In genomic region chr16:88561485-88562369, GRCh38 we compare ENCODE assay signal across 1 cellular context.
TF ChIP-seq lines count a peak whose summit lies in the region.

No MANE protein-coding gene starts in this region.

TF ChIP-seq in K562, 482 proteins besides CTCF, POLR2A, EP300 and RAD21 (continued from another document and continues in another):
- TF ChIP-seq HINFP (tag; conservative IDR thresholded peaks at IDR 0.05; ENCODE audit: low read depth) (no peak), ZNF76 (CRISPR knock-in tag; IDR thresholded peaks at IDR 0.05; ENCODE audit: borderline replicate concordance) (no peak), HSF4 (CRISPR knock-in tag; IDR thresholded peaks at IDR 0.05; ENCODE audit: borderline replicate concordance) (no peak), ZNF140 (CRISPR knock-in tag; IDR thresholded peaks at IDR 0.05) (no peak), VEZF1 (CRISPR knock-in tag; IDR thresholded peaks at IDR 0.05) (peak; percentile 96), ZBTB7A (IDR thresholded peaks at IDR 0.05; ENCODE audit: borderline replicate concordance, control insufficient read depth, low read depth, low read length) (peak; percentile 84), ZNF444 (CRISPR knock-in tag; IDR thresholded peaks at IDR 0.05) (0 out of 2 replicates have a peak, but pooled peaks have one; percentile 49), HNRNPLL (IDR thresholded peaks at IDR 0.05; ENCODE audit: low read depth, low read length, poor library complexity, severe bottlenecking) (no peak), CXXC5 (CRISPR knock-in tag; IDR thresholded peaks at IDR 0.05) (no peak), ZC3H11A (IDR thresholded peaks at IDR 0.05; ENCODE audit: low read depth, low read length) (no peak), ADNP (tag; IDR thresholded peaks at IDR 0.05) (no peak), JUNB (CRISPR knock-in tag; conservative IDR thresholded peaks at IDR 0.05) (no peak), PHTF2 (CRISPR knock-in tag; IDR thresholded peaks at IDR 0.05) (no peak), PKNOX1 (IDR thresholded peaks at IDR 0.05) (0 out of 2 replicates have a peak, but pooled peaks have one; percentile 8), POLR3A (IDR thresholded peaks at IDR 0.05; ENCODE audit: borderline replicate concordance, extremely low read depth, insufficient read depth, insufficient read length) (no peak), ZNF764 (CRISPR knock-in tag; IDR thresholded peaks at IDR 0.05; ENCODE audit: low read depth) (no peak), STAT6 (CRISPR knock-in tag; IDR thresholded peaks at IDR 0.05) (no peak), FOXJ2 (tag; IDR thresholded peaks at IDR 0.05) (no peak), MAZ (CRISPR knock-in tag; conservative IDR thresholded peaks at IDR 0.05 in 1 of 2, IDR thresholded peaks at IDR 0.05 in 1 of 2) (peak; percentile 48 to 90; a peak in 2 of 4 replicates), MYC (IDR thresholded peaks at IDR 0.05; ENCODE audit: low read depth, low read length) (no peak), MYC (CRISPR knock-in tag; IDR thresholded peaks at IDR 0.05; ENCODE audit: borderline replicate concordance, low read depth) (no peak), KLF10 (CRISPR knock-in tag; IDR thresholded peaks at IDR 0.05) (0 out of 2 replicates have a peak, but pooled peaks have one; percentile 10), RNF2 (IDR thresholded peaks at IDR 0.05) (no peak), MAFF (IDR thresholded peaks at IDR 0.05; ENCODE audit: low read length) (no peak), STAG1 (CRISPR knock-in tag; IDR thresholded peaks at IDR 0.05; ENCODE audit: borderline replicate concordance) (peak; percentile 74; the same call in 1 of the 2 replicates), CREM (IDR thresholded peaks at IDR 0.05; ENCODE audit: low read depth) (0 out of 2 replicates have a peak, but pooled peaks have one; percentile 6), SMAD4 (CRISPR knock-in tag; conservative IDR thresholded peaks at IDR 0.05) (no peak), DDX20 (tag; IDR thresholded peaks at IDR 0.05; ENCODE audit: low read depth) (no peak), POLR2AphosphoS2 (IDR thresholded peaks at IDR 0.05; ENCODE audit: low read length) (no peak), BCL6 (CRISPR knock-in tag; IDR thresholded peaks at IDR 0.05) (no peak), KDM5B (IDR thresholded peaks at IDR 0.05; ENCODE audit: insufficient replicate concordance, low read depth, low read length) (no peak), REST (CRISPR knock-in tag; IDR thresholded peaks at IDR 0.05; ENCODE audit: low read depth) (no peak), NR4A1 (CRISPR knock-in tag; IDR thresholded peaks at IDR 0.05) (no peak), NR4A1 (tag; IDR thresholded peaks at IDR 0.05) (no peak), ZNF224 (CRISPR knock-in tag; IDR thresholded peaks at IDR 0.05) (no peak), SNIP1 (IDR thresholded peaks at IDR 0.05; ENCODE audit: low read depth) (no peak), MCM5 (IDR thresholded peaks at IDR 0.05; ENCODE audit: low read depth) (no peak), ZNF398 (CRISPR knock-in tag; IDR thresholded peaks at IDR 0.05) (no peak), E2F4 (CRISPR knock-in tag; IDR thresholded peaks at IDR 0.05; ENCODE audit: low read depth) (no peak), NRF1 (conservative IDR thresholded peaks at IDR 0.05 in 1 of 2, IDR thresholded peaks at IDR 0.05 in 1 of 2) (no peak), COPS2 (conservative IDR thresholded peaks at IDR 0.05) (no peak), ZNF253 (CRISPR knock-in tag; conservative IDR thresholded peaks at IDR 0.05) (no peak), SIX5 (IDR thresholded peaks at IDR 0.05; ENCODE audit: borderline replicate concordance in 1 of 2, insufficient read depth in 1 of 2, low read depth in 1 of 2, low read length in 2 of 2) (no peak), ZNF124 (CRISPR knock-in tag; IDR thresholded peaks at IDR 0.05) (no peak), YY1 (IDR thresholded peaks at IDR 0.05; ENCODE audit: borderline replicate concordance in 1 of 3, control insufficient read depth in 1 of 3, extremely low read depth in 1 of 3, insufficient read depth in 3 of 3, insufficient read length in 1 of 3, insufficient replicate concordance in 2 of 3, low read depth in 1 of 3, low read length in 2 of 3) (peak in 1 of 3 experiments; percentile 20), ZBTB33 (CRISPR knock-in tag; IDR thresholded peaks at IDR 0.05) (no peak), TEAD1 (CRISPR knock-in tag; IDR thresholded peaks at IDR 0.05) (peak in 1 of 2 experiments; percentile 22; a peak in 1 of 4 replicates), HLTF (IDR thresholded peaks at IDR 0.05) (no peak), CREB5 (CRISPR knock-in tag; IDR thresholded peaks at IDR 0.05) (no peak), CEBPG (CRISPR knock-in tag; IDR thresholded peaks at IDR 0.05) (no peak), CEBPG (tag; conservative IDR thresholded peaks at IDR 0.05 in 1 of 2, IDR thresholded peaks at IDR 0.05 in 1 of 2) (no peak), FOXA3 (CRISPR knock-in tag; conservative IDR thresholded peaks at IDR 0.05 in 1 of 2, IDR thresholded peaks at IDR 0.05 in 1 of 2) (0 out of 4 replicates have a peak, but pooled peaks of 1 of the 2 experiments have one; percentile 67), NR1H2 (CRISPR knock-in tag; IDR thresholded peaks at IDR 0.05) (no peak), GABPB1 (CRISPR knock-in tag; IDR thresholded peaks at IDR 0.05) (peak; percentile 43; the same call in 1 of the 2 replicates), PHF21A (IDR thresholded peaks at IDR 0.05; ENCODE audit: borderline replicate concordance, low read depth) (no peak)
